22 cellular contexts compared by ENCODE assay signal in the genomic region with DNA sequence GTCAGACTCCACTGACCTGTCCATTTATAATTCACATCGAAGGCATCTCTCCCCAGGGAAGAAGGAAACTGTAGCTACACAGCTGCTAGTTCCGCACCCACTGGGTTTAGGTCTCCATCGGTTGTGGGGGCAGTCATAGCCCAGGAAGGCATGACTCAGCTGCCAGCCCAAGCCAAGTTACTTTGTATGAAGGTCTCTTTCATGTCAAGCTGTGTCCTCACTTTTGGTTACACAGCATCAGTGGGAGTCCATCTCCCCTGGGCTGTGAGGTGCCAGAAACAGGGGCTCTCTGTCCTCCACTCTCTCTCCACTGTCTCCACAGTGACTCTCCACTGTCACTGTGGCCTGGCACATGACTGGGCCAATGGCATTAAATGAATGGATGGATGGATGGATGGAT.
"Had no signal": no experiment of that assay in that cellular context is flagged by ENCODE, and none has a peak within 500 bp of the region (broad histone marks: within the 10 kb centered on the region; RNA-seq: fewer than 3 reads in every experiment).

No MANE protein-coding gene starts in this region.

- ATAC-seq: natural killer cell treated with Interleukin-12 subunit alpha and Interleukin-12 subunit beta and Interleukin-15 and Interleukin-18, amount 100 ng/mL, for 72 hours; right cardiac atrium; stimulated activated memory B cell treated with anti-CD40 and anti-IgM and Interleukin-4, amounts not matched to agents 10 μg/mL and 1 μg/mL and 100 μg/mL, for 72 hours; stimulated activated naive CD8-positive, alpha-beta T cell treated with anti-CD3 and anti-CD28 coated beads, Interleukin-15, Interleukin-2, amounts not matched to agents 100 U/mL and 50 U/mL, for 24 hours had no signal

- H3K36me3 ChIP-seq: esophagus squamous epithelium, sigmoid colon, thoracic aorta, tibial nerve, upper lobe of left lung had no signal

- H3K4me3 ChIP-seq: coronary artery, esophagus squamous epithelium, lung, sigmoid colon, thoracic aorta, tibial nerve, upper lobe of left lung had no signal

- H3K27ac ChIP-seq: coronary artery, esophagus squamous epithelium, parathyroid adenoma, sigmoid colon, thoracic aorta, tibial nerve, upper lobe of left lung had no signal

- H3K27me3 ChIP-seq: tibial nerve, upper lobe of left lung had no signal

- H3K4me1 ChIP-seq: esophagus squamous epithelium, parathyroid adenoma, sigmoid colon, tibial nerve, upper lobe of left lung had no signal

- DNase-seq: dermis blood vessel endothelial cell; effector memory CD4-positive, alpha-beta T cell; esophagus squamous epithelium; foreskin melanocyte; glutamatergic neuron; hypothalamus; immature natural killer cell; naive B cell; right cardiac atrium; sigmoid colon; stimulated activated CD4-positive, alpha-beta T cell treated with anti-CD3 and anti-CD28 coated beads, Interleukin-2, amount 100 ng/mL, for 24 hours; stimulated activated CD4-positive, alpha-beta T cell treated with anti-CD3 and anti-CD28 coated beads, Interleukin-4, amount 100 ng/mL, for 24 hours; stimulated activated naive CD8-positive, alpha-beta T cell treated with anti-CD3 and anti-CD28 coated beads, Interleukin-15, Interleukin-2, amounts not matched to agents 100 U/mL and 50 U/mL, for 24 hours; substantia nigra; upper lobe of left lung had no signal

- H3K9me3 ChIP-seq: esophagus squamous epithelium, sigmoid colon, thoracic aorta, upper lobe of left lung had no signal
